ENCODE assay signal across 8 cellular contexts in genomic region chr13:113863511-113864302, GRCh38. TPM values are rescaled to one million over a fixed set of nuclear protein-coding genes. Genes with fewer than 3 reads are reported as not detected.
DNase-seq lines count a peak whose midpoint lies in the region; ATAC-seq and TF ChIP-seq lines count a peak whose summit lies in the region.

TSS of gene GAS6 (minus strand) at chr13:113864076. CDS start at chr13:113863920, 156 bp downstream.

- no peak within 1 kb of the TSS for H3K27ac ChIP-seq in HL-60 (replicated peaks)
- H3K27ac ChIP-seq in naive thymus-derived CD4-positive, alpha-beta T cell (ENCODE audit: low read depth, low read length) = no peak within 1 kb of the TSS

- H3K4me3 Mint-ChIP-seq in naive thymus-derived CD4-positive, alpha-beta T cell = peak within 1 kb of the TSS; percentile 75 to 86 (median 82)

- peak; percentile 49 for ATAC-seq in naive thymus-derived CD4-positive, alpha-beta T cell
- ATAC-seq in GM19351 (IDR thresholded peaks at IDR 0.05; ENCODE audit: unreplicated experiment) (no peak), HG02840 (IDR thresholded peaks at IDR 0.05; ENCODE audit: low FRiP score, unreplicated experiment) (no peak)

- peaks cover 0 to 3% (median 0%) of the 10 kb centered on the region in 5 donors for H3K36me3 Mint-ChIP-seq in naive thymus-derived CD4-positive, alpha-beta T cell

- H3K9me3 Mint-ChIP-seq in naive thymus-derived CD4-positive, alpha-beta T cell = peaks cover 0 to 10% (median 2%) of the 10 kb centered on the region in 11 donors

- no peaks in the 10 kb centered on the region for H3K36me3 ChIP-seq in ES-I3 (ENCODE audit: insufficient read depth, low read length)
- H3K36me3 ChIP-seq in naive thymus-derived CD4-positive, alpha-beta T cell (ENCODE audit: control insufficient read depth in 2 of 3, insufficient read depth in 3 of 3, low read length in 3 of 3) = no peaks in the 10 kb centered on the region

- POLR2A ChIA-PET in naive thymus-derived CD4-positive, alpha-beta T cell (lab: Charles Lee) = no interaction called here

- H3K4me3 ChIP-seq in HL-60 (replicated peaks; ENCODE audit: insufficient read depth, low read length) = peak within 1 kb of the TSS; percentile 19
- peak within 1 kb of the TSS; percentile 87 for H3K4me3 ChIP-seq in fibroblast of mammary gland (ENCODE audit: control insufficient read depth, low read depth, low read length)
- H3K4me3 ChIP-seq in naive thymus-derived CD4-positive, alpha-beta T cell (ENCODE audit: low read length) = no peak within 1 kb of the TSS

- DNase-seq in HL-60 (ENCODE audit: low read depth in 1 of 2, low spot score in 1 of 2) (no peak), fibroblast of mammary gland (ENCODE audit: low read depth) (no peak), AML-193 (lab: John Stamatoyannopoulos, UW) (no peak)
- peak; percentile 63 for DNase-seq in activated CD8-positive, alpha-beta memory T cell treated with anti-CD3 and anti-CD28 coated beads, Interleukin-2, amount 50 U/mL, for 48 hours
- DNase-seq in naive thymus-derived CD4-positive, alpha-beta T cell = peak in 2 of 9 donors; percentile 23 to 33

- no peaks in the 10 kb centered on the region for H3K9me3 ChIP-seq in ES-I3 (ENCODE audit: control insufficient read depth, insufficient read depth, low read length)
- no peaks in the 10 kb centered on the region for H3K9me3 ChIP-seq in naive thymus-derived CD4-positive, alpha-beta T cell (ENCODE audit: control insufficient read depth in 2 of 3, low read length in 3 of 3)

- TF ChIP-seq CTCF in HL-60 (IDR thresholded peaks at IDR 0.05; ENCODE audit: insufficient read depth, low read length) (no peak), fibroblast of mammary gland (conservative IDR thresholded peaks at IDR 0.05; ENCODE audit: control insufficient read depth, insufficient read depth, low read depth, low read length) (no peak)

- peaks cover 25% of the 10 kb centered on the region for H3K4me1 ChIP-seq in ES-I3 (ENCODE audit: insufficient read depth, low read length)
- peaks cover 0 to 5% of the 10 kb centered on the region in 2 donors for H3K4me1 ChIP-seq in naive thymus-derived CD4-positive, alpha-beta T cell (ENCODE audit: control insufficient read depth in 2 of 2, insufficient read depth in 2 of 2, low read length in 2 of 2)

- H3K27me3 ChIP-seq in HL-60 (ENCODE audit: insufficient read depth, poor library complexity, severe bottlenecking) = peaks cover 45% of the 10 kb centered on the region
- H3K27me3 ChIP-seq in naive thymus-derived CD4-positive, alpha-beta T cell (ENCODE audit: control insufficient read depth in 2 of 2, insufficient read depth in 2 of 2, low read length in 2 of 2) = peaks cover 6 to 17% of the 10 kb centered on the region in 2 donors

- peaks cover 42 to 58% (median 43%) of the 10 kb centered on the region in 5 donors for H3K27me3 Mint-ChIP-seq in naive thymus-derived CD4-positive, alpha-beta T cell

- intact Hi-C loops in naive thymus-derived CD4-positive, alpha-beta T cell (cut with micrococcal nuclease) = loop anchor here in 1 of 2 donors (5.0 kb wide), 1 partner anchor 46 kb away; no protein-coding TSS in a partner anchor

- no peak within 1 kb of the TSS for H3K27ac Mint-ChIP-seq in naive thymus-derived CD4-positive, alpha-beta T cell

- peak within 1 kb of the TSS; percentile 69 for H3K9ac ChIP-seq in ES-I3 (ENCODE audit: low read depth, low read length)

- CTCF ChIA-PET in naive thymus-derived CD4-positive, alpha-beta T cell (lab: Charles Lee) = no interaction called here

- H3K4me1 Mint-ChIP-seq in naive thymus-derived CD4-positive, alpha-beta T cell = peaks cover 6 to 16% (median 14%) of the 10 kb centered on the region in 7 donors

RNA-seq across cellular contexts. Expression of gene GAS6, which starts in this region (rescaled TPM):
- 1 to 10 TPM; 2.4 to 5.5 (median 3.2) TPM for total RNA-seq in naive thymus-derived CD4-positive, alpha-beta T cell
- polyA plus RNA-seq in naive thymus-derived CD4-positive, alpha-beta T cell = under 1 TPM in 1 of 2 donors, not detected in 1; 0.38 TPM
